8 cellular contexts compared by ENCODE assay signal in the genomic region with DNA sequence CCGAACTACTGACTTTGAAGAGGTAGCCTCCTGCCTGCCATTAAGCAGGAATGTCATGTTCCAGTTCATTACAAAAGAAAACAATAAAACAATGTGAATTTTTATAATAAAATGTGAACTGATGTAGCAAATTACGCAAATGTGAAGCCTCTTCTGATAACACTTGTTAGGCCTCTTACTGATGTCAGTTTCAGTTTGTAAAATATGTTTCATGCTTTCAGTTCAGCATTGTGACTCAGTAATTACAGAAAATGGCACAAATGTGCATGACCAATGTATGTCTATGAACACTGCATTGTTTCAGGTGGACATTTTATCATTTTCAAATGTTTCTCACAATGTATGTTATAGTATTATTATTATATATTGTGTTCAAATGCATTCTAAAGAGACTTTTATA.
DNase-seq lines count a peak whose midpoint lies in the region; ATAC-seq and TF ChIP-seq lines count a peak whose summit lies in the region.

No MANE protein-coding gene starts in this region.

- H3K36me3 ChIP-seq in CD8-positive, alpha-beta memory T cell (ENCODE audit: insufficient read depth, low read length) = peaks cover 16% of the 10 kb centered on the region
- H3K36me3 ChIP-seq in esophagus squamous epithelium = peaks cover 0 to 2% (median 0%) of the 10 kb centered on the region in 3 donors

- no peaks in the 10 kb centered on the region for H3K27me3 ChIP-seq in CD8-positive, alpha-beta memory T cell (ENCODE audit: insufficient read depth, low read length, poor library complexity, severe bottlenecking)
- no peaks in the 10 kb centered on the region for H3K27me3 ChIP-seq in esophagus squamous epithelium

- DNase-seq in CD8-positive, alpha-beta memory T cell = no peak
- DNase-seq in esophagus squamous epithelium (lab: John Stamatoyannopoulos, UW) = no peak
- no peak for DNase-seq in T1000 (lab: John Stamatoyannopoulos, UW)
- no peak for DNase-seq in coronary artery (ENCODE audit: low spot score)
- no peak for DNase-seq in NCI-H2081 (lab: John Stamatoyannopoulos, UW)
- no peak for DNase-seq in activated CD4-positive, alpha-beta T cell treated with anti-CD3 and anti-CD28 coated beads for 48 hours

- intact Hi-C loops in esophagus squamous epithelium (cut with DNase I) = no loop called here

- H3K4me3 Mint-ChIP-seq in CD8-positive, alpha-beta memory T cell = peak overlapping the region in 6 of 7 donors; percentile 60 to 86 (median 72)

- no peaks in the 10 kb centered on the region for H3K9me3 ChIP-seq in CD8-positive, alpha-beta memory T cell (ENCODE audit: low read length)
- no peaks in the 10 kb centered on the region for H3K9me3 ChIP-seq in esophagus squamous epithelium

- H3K27ac Mint-ChIP-seq in CD8-positive, alpha-beta memory T cell = peak overlapping the region; percentile 91 to 99 (median 96)

- POLR2A ChIA-PET in CD8-positive, alpha-beta memory T cell (lab: Charles Lee) = interaction anchor here (0.6 to 1.0 kb wide), 2 partner anchors 39 to 73 kb away, joined by 3 read pairs; no protein-coding TSS in a partner anchor

- H3K27ac ChIP-seq in CD8-positive, alpha-beta memory T cell (ENCODE audit: low read depth, low read length) = no peak overlapping the region
- H3K27ac ChIP-seq in esophagus squamous epithelium (peak overlapping the region in 3 of 4 donors; percentile 48 to 84 (median 60)), coronary artery (peak overlapping the region in 1 of 2 donors; percentile 28)

- peaks cover 59 to 73% (median 69%) of the 10 kb centered on the region in 3 donors for H3K4me1 Mint-ChIP-seq in CD8-positive, alpha-beta memory T cell

- peaks cover 18 to 47% (median 23%) of the 10 kb centered on the region in 3 donors for H3K36me3 Mint-ChIP-seq in CD8-positive, alpha-beta memory T cell

- peak; percentile 44 for ATAC-seq in GM21360 (IDR thresholded peaks at IDR 0.05; ENCODE audit: unreplicated experiment)
- ATAC-seq in HG03457 (IDR thresholded peaks at IDR 0.05; ENCODE audit: unreplicated experiment) = peak; percentile 20

- peaks cover 55% of the 10 kb centered on the region for H3K4me1 ChIP-seq in CD8-positive, alpha-beta memory T cell (ENCODE audit: insufficient read depth, low read length)
- peaks cover 0 to 46% (median 32%) of the 10 kb centered on the region in 3 donors for H3K4me1 ChIP-seq in esophagus squamous epithelium

- no peak for TF ChIP-seq POLR2A in esophagus squamous epithelium (IDR thresholded peaks at IDR 0.05)

- TF ChIP-seq CTCF in esophagus squamous epithelium (IDR thresholded peaks at IDR 0.05) (no peak), coronary artery (IDR thresholded peaks at IDR 0.05) (no peak)

- H3K27me3 Mint-ChIP-seq in CD8-positive, alpha-beta memory T cell = no peaks in the 10 kb centered on the region

- H3K9me3 Mint-ChIP-seq in CD8-positive, alpha-beta memory T cell = no peaks in the 10 kb centered on the region

- CTCF ChIA-PET in CD8-positive, alpha-beta memory T cell (lab: Charles Lee) = no interaction called here

- 67 to 77% methylated on average over 2 of the region's 2 CpGs for WGBS in esophagus squamous epithelium, 2 donors

- no peak overlapping the region for H3K4me3 ChIP-seq in CD8-positive, alpha-beta memory T cell (ENCODE audit: low read length)
- H3K4me3 ChIP-seq in esophagus squamous epithelium = no peak overlapping the region
- no peak overlapping the region for H3K4me3 ChIP-seq in coronary artery
